In the genomic region with DNA sequence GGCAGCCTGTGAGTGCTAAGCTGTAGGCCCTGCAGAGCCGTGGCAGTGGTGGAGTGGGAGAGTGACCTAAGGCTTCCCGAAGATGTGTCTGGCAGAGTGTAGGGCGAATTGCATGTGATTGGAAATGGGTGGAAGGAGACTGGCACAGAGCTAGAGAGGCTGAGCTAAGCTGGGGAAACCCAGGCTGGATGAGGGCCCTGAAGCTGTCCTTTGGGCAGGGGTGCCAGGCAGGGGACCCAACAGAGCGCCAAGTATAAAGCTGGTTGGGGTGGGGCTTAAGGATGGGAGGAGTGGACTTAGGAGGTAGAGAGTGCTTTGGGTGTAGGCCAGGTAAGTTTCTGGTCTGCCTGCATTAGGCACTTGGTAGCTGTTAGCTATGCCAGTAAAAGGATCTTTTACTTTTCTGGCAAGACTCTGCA, we compare ENCODE assay signal across 2 cellular contexts.
TF ChIP-seq lines count a peak whose summit lies in the region.

No MANE protein-coding gene starts in this region.

TF ChIP-seq in HCT116, 20 proteins besides CTCF, POLR2A, EP300 and RAD21 (continued from another document):
- no peak for TF ChIP-seq EZH2phosphoT487 (IDR thresholded peaks at IDR 0.05; ENCODE audit: borderline replicate concordance)
- no peak for TF ChIP-seq FOSL1 (IDR thresholded peaks at IDR 0.05; ENCODE audit: low read depth)
- TF ChIP-seq, protein P1, sequence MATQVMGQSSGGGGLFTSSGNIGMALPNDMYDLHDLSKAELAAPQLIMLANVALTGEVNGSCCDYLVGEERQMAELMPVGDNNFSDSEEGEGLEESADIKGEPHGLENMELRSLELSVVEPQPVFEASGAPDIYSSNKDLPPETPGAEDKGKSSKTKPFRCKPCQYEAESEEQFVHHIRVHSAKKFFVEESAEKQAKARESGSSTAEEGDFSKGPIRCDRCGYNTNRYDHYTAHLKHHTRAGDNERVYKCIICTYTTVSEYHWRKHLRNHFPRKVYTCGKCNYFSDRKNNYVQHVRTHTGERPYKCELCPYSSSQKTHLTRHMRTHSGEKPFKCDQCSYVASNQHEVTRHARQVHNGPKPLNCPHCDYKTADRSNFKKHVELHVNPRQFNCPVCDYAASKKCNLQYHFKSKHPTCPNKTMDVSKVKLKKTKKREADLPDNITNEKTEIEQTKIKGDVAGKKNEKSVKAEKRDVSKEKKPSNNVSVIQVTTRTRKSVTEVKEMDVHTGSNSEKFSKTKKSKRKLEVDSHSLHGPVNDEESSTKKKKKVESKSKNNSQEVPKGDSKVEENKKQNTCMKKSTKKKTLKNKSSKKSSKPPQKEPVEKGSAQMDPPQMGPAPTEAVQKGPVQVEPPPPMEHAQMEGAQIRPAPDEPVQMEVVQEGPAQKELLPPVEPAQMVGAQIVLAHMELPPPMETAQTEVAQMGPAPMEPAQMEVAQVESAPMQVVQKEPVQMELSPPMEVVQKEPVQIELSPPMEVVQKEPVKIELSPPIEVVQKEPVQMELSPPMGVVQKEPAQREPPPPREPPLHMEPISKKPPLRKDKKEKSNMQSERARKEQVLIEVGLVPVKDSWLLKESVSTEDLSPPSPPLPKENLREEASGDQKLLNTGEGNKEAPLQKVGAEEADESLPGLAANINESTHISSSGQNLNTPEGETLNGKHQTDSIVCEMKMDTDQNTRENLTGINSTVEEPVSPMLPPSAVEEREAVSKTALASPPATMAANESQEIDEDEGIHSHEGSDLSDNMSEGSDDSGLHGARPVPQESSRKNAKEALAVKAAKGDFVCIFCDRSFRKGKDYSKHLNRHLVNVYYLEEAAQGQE (IDR thresholded peaks at IDR 0.05; ENCODE audit: low read depth) = no peak
- TF ChIP-seq CBX3 (IDR thresholded peaks at IDR 0.05; ENCODE audit: low read depth) = no peak
- TF ChIP-seq YY1 (IDR thresholded peaks at IDR 0.05; ENCODE audit: extremely low read depth, insufficient replicate concordance, low read depth, low read length) = no peak
- TF ChIP-seq, protein P2, sequence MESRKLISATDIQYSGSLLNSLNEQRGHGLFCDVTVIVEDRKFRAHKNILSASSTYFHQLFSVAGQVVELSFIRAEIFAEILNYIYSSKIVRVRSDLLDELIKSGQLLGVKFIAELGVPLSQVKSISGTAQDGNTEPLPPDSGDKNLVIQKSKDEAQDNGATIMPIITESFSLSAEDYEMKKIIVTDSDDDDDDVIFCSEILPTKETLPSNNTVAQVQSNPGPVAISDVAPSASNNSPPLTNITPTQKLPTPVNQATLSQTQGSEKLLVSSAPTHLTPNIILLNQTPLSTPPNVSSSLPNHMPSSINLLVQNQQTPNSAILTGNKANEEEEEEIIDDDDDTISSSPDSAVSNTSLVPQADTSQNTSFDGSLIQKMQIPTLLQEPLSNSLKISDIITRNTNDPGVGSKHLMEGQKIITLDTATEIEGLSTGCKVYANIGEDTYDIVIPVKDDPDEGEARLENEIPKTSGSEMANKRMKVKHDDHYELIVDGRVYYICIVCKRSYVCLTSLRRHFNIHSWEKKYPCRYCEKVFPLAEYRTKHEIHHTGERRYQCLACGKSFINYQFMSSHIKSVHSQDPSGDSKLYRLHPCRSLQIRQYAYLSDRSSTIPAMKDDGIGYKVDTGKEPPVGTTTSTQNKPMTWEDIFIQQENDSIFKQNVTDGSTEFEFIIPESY (IDR thresholded peaks at IDR 0.05; ENCODE audit: extremely low read depth, insufficient replicate concordance, low read length) = no peak
- TF ChIP-seq ZFX (IDR thresholded peaks at IDR 0.05) = no peak
- no peak for TF ChIP-seq SIN3A (IDR thresholded peaks at IDR 0.05; ENCODE audit: low read depth)
- no peak for TF ChIP-seq CEBPB (IDR thresholded peaks at IDR 0.05; ENCODE audit: low read depth)
- TF ChIP-seq ZNF274 (IDR thresholded peaks at IDR 0.05; ENCODE audit: low read depth, low read length) = no peak
- no peak for TF ChIP-seq TCF7L2 (IDR thresholded peaks at IDR 0.05; ENCODE audit: borderline replicate concordance, extremely low read depth, insufficient read depth, insufficient read length)
- TF ChIP-seq ELF1 (IDR thresholded peaks at IDR 0.05; ENCODE audit: borderline replicate concordance, low read depth) = no peak

TF ChIP-seq in HEK293T, 16 proteins besides CTCF, POLR2A, EP300 and RAD21 (continued from another document):
- TF ChIP-seq L3MBTL2 (conservative IDR thresholded peaks at IDR 0.05) = no peak
- no peak for TF ChIP-seq CTBP1 (IDR thresholded peaks at IDR 0.05; ENCODE audit: borderline replicate concordance)
- no peak for TF ChIP-seq ARNT (IDR thresholded peaks at IDR 0.05)
- no peak for TF ChIP-seq ELF4 (IDR thresholded peaks at IDR 0.05)
- no peak for TF ChIP-seq BHLHE40 (IDR thresholded peaks at IDR 0.05; ENCODE audit: borderline replicate concordance)
- no peak for TF ChIP-seq FOXM1 (IDR thresholded peaks at IDR 0.05; ENCODE audit: borderline replicate concordance)
- no peak for TF ChIP-seq TARDBP (IDR thresholded peaks at IDR 0.05)
